1 cellular context compared by ENCODE assay signal in genomic region chr3:133709139-133709538, GRCh38.
TF ChIP-seq lines count a peak whose summit lies in the region.

No MANE protein-coding gene starts in this region.

TF ChIP-seq in HepG2, 621 proteins besides CTCF, POLR2A, EP300 and RAD21:
- TF ChIP-seq ZSCAN12 (CRISPR knock-in tag; IDR thresholded peaks at IDR 0.05) (no peak), BRD4 (CRISPR knock-in tag; IDR thresholded peaks at IDR 0.05) (no peak), ZNF121 (CRISPR knock-in tag; IDR thresholded peaks at IDR 0.05) (no peak), RNF219 (CRISPR knock-in tag; IDR thresholded peaks at IDR 0.05) (no peak), SMC3 (IDR thresholded peaks at IDR 0.05; ENCODE audit: low read length) (peak; percentile 57), ZNF138 (CRISPR knock-in tag; IDR thresholded peaks at IDR 0.05; ENCODE audit: low read depth) (no peak), RFXANK (CRISPR knock-in tag; IDR thresholded peaks at IDR 0.05) (no peak), RBM39 (IDR thresholded peaks at IDR 0.05; ENCODE audit: low read depth, low read length, poor library complexity, severe bottlenecking) (no peak), ZNF563 (CRISPR knock-in tag; IDR thresholded peaks at IDR 0.05) (no peak), PCBP1 (IDR thresholded peaks at IDR 0.05; ENCODE audit: borderline replicate concordance, low read depth, low read length) (no peak), MBD4 (IDR thresholded peaks at IDR 0.05; ENCODE audit: borderline replicate concordance, low read length) (no peak), HOXA5 (CRISPR knock-in tag; IDR thresholded peaks at IDR 0.05) (no peak), STAG1 (CRISPR knock-in tag; IDR thresholded peaks at IDR 0.05) (peak; percentile 28; the same call in 1 of the 2 replicates), NR2F6 (IDR thresholded peaks at IDR 0.05) (no peak), NR2F6 (CRISPR knock-in tag; IDR thresholded peaks at IDR 0.05) (no peak), ZBTB10 (CRISPR knock-in tag; IDR thresholded peaks at IDR 0.05; ENCODE audit: borderline replicate concordance) (no peak), PAF1 (CRISPR knock-in tag; IDR thresholded peaks at IDR 0.05) (no peak)
